ENCODE assay signal across 9 cellular contexts in genomic region chr18:63974991-63975390, GRCh38. TPM values are rescaled to one million over a fixed set of nuclear protein-coding genes. Genes with fewer than 3 reads are reported as not detected.
DNase-seq lines count a peak whose midpoint lies in the region; ATAC-seq and TF ChIP-seq lines count a peak whose summit lies in the region.
"Had no signal": no experiment of that assay in that cellular context is flagged by ENCODE, and none has a peak within 500 bp of the region (broad histone marks: within the 10 kb centered on the region; RNA-seq: fewer than 3 reads in every experiment).

No MANE protein-coding gene starts in this region.

- POLR2A ChIA-PET in AG04449 (lab: Yijun Ruan, JAX) (no interaction called here), GM10248 (lab: Yijun Ruan, JAX) (no interaction called here)

- no peak for ATAC-seq in HG02763 (IDR thresholded peaks at IDR 0.05; ENCODE audit: unreplicated experiment)
- ATAC-seq in GM19328 (IDR thresholded peaks at IDR 0.05; ENCODE audit: unreplicated experiment) = no peak

- DNase-seq in AG04449 (ENCODE audit: low read depth, low spot score) (no peak), GM10248 (ENCODE audit: extremely low spot score) (no peak), NOMO-1 (lab: John Stamatoyannopoulos, UW; ENCODE audit: unreplicated experiment in 2 of 2) (peak; percentile 38 to 70), fibroblast of peridontal ligament (ENCODE audit: extremely low read depth) (peak; percentile 51), H7 (no peak)
- DNase-seq in stimulated activated CD4-positive, alpha-beta T cell treated with anti-CD3 and anti-CD28 coated beads, Interleukin-4, amount 100 ng/mL, for 1 hour = no peak

- H3K4me3 ChIP-seq in AG04449 (ENCODE audit: low read depth, low read length) (no peak overlapping the region), H7 (ENCODE audit: insufficient read depth, low read depth, low read length) (no peak overlapping the region)

- no peaks in the 10 kb centered on the region for H3K36me3 ChIP-seq in H7 (replicated peaks; ENCODE audit: control insufficient read depth, insufficient read depth, low read length)

- CTCF ChIA-PET in AG04449 (lab: Yijun Ruan, JAX) (interaction anchor here (1.0 to 5.2 kb wide), 10 partner anchors 10 to 397 kb away, joined by 3 to 64 read pairs (median 6); no protein-coding TSS in a partner anchor), GM10248 (lab: Yijun Ruan, JAX) (interaction anchor here (0.8 to 4.8 kb wide), 11 partner anchors 10 to 457 kb away, joined by 3 to 48 read pairs (median 4); no protein-coding TSS in a partner anchor)

- TF ChIP-seq CTCF in AG04449 (IDR thresholded peaks at IDR 0.05; ENCODE audit: insufficient read depth, low read length, missing control alignments) (peak; percentile 21), GM10248 (IDR thresholded peaks at IDR 0.05; ENCODE audit: control extremely low read depth, extremely low read depth, low read depth, missing control alignments) (peak; percentile 47)

- H3K27me3 ChIP-seq in H7 (ENCODE audit: control insufficient read depth, insufficient read depth, low read length) = peaks cover 50% of the 10 kb centered on the region

RNA-seq across cellular contexts. Expression of gene SERPINB8, which starts 5.1 kb away (rescaled TPM):
- 0.07 and 1.6 TPM in 2 replicates for total RNA-seq in H7 (2014; rRNA removed; shearing (Covaris generic))

RNA-seq across cellular contexts. Expression of gene HMSD, which starts 25.9 kb away (rescaled TPM):
- 0.15 and 0.17 TPM in 2 replicates for total RNA-seq in H7 (2014; rRNA removed; shearing (Covaris generic))
- total RNA-seq: posterior vena cava had no signal

Comparison
In these comparisons a context has a peak if more than half of its experiments do, and no peak if none do; other contexts are left out.
1. DNase-seq: peak in NOMO-1 (2 of 2) and fibroblast of peridontal ligament (single experiment); none in AG04449 (single experiment), GM10248 (single experiment), H7 (single experiment) and stimulated activated CD4-positive, alpha-beta T cell treated with anti-CD3 and anti-CD28 coated beads, Interleukin-4, amount 100 ng/mL, for 1 hour (single experiment).